In genomic region chr1:109979489-109980091, GRCh38 we compare ENCODE assay signal across 1 cellular context.
A peak's percentile ranks its signal among the peaks of the same experiment; 100 is the strongest.
TF ChIP-seq lines count a peak whose summit lies in the region.

No MANE protein-coding gene starts in this region.

TF ChIP-seq in K562, 482 proteins besides CTCF, POLR2A, EP300 and RAD21 (continued from another document and continues in another):
- TF ChIP-seq THAP12 (CRISPR knock-in tag; IDR thresholded peaks at IDR 0.05), result no peak
- TF ChIP-seq ELF4 (CRISPR knock-in tag; IDR thresholded peaks at IDR 0.05), result peak; percentile 80
- no peak for TF ChIP-seq CEBPZ (IDR thresholded peaks at IDR 0.05; ENCODE audit: borderline replicate concordance, low read depth, low read length)
- no peak for TF ChIP-seq ZNF165 (CRISPR knock-in tag; IDR thresholded peaks at IDR 0.05; ENCODE audit: borderline replicate concordance)
- TF ChIP-seq TAF7 (tag; IDR thresholded peaks at IDR 0.05), result peak; percentile 39; the same call in 1 of the 2 replicates
- TF ChIP-seq BACH1 (tag; IDR thresholded peaks at IDR 0.05), result peak; percentile 80; the same call in 1 of the 2 replicates
- TF ChIP-seq ZKSCAN8 (CRISPR knock-in tag; IDR thresholded peaks at IDR 0.05), result peak; percentile 76; the same call in 1 of the 2 replicates
- TF ChIP-seq ASH1L (IDR thresholded peaks at IDR 0.05; ENCODE audit: borderline replicate concordance, low read depth, partially characterized antibody), result no peak
- no peak for TF ChIP-seq POLR3G (IDR thresholded peaks at IDR 0.05; ENCODE audit: extremely low read depth, insufficient read length, insufficient replicate concordance)
- no peak for TF ChIP-seq RBM34 (IDR thresholded peaks at IDR 0.05; ENCODE audit: borderline replicate concordance, insufficient read depth, low read length)
- TF ChIP-seq ZNF518B (CRISPR knock-in tag; IDR thresholded peaks at IDR 0.05), result no peak
- no peak for TF ChIP-seq POLR2AphosphoS2 (IDR thresholded peaks at IDR 0.05; ENCODE audit: low read length)
- TF ChIP-seq ZBTB34 (CRISPR knock-in tag; IDR thresholded peaks at IDR 0.05), result no peak
- TF ChIP-seq FOS (IDR thresholded peaks at IDR 0.05; ENCODE audit: extremely low read depth, insufficient read length), result no peak
- no peak for TF ChIP-seq RUNX1 (IDR thresholded peaks at IDR 0.05; ENCODE audit: low read depth)
- TF ChIP-seq ZBTB1 (CRISPR knock-in tag; IDR thresholded peaks at IDR 0.05; ENCODE audit: borderline replicate concordance, low read depth), result no peak
- no peak for TF ChIP-seq U2AF2 (optimal IDR thresholded peaks at IDR 0.05; ENCODE audit: low read depth, low read length)
- no peak for TF ChIP-seq KAT8 (IDR thresholded peaks at IDR 0.05; ENCODE audit: low read depth)
- TF ChIP-seq FOXP4 (CRISPR knock-in tag; IDR thresholded peaks at IDR 0.05; ENCODE audit: borderline replicate concordance), result no peak
- TF ChIP-seq NR2F6 (CRISPR knock-in tag; IDR thresholded peaks at IDR 0.05), result no peak
- no peak for TF ChIP-seq ERF (CRISPR knock-in tag; IDR thresholded peaks at IDR 0.05)
- TF ChIP-seq CLOCK (CRISPR knock-in tag; IDR thresholded peaks at IDR 0.05; ENCODE audit: borderline replicate concordance), result peak; percentile 8; the same call in 1 of the 2 replicates
- TF ChIP-seq STAG1 (CRISPR knock-in tag; IDR thresholded peaks at IDR 0.05; ENCODE audit: borderline replicate concordance), result no peak
- TF ChIP-seq CHD7 (IDR thresholded peaks at IDR 0.05; ENCODE audit: low read depth, low read length), result no peak
- TF ChIP-seq RBFOX2 (IDR thresholded peaks at IDR 0.05; ENCODE audit: low read depth, low read length), result no peak
- no peak for TF ChIP-seq MXI1 (IDR thresholded peaks at IDR 0.05; ENCODE audit: low read depth, low read length)
